In genomic region chr7:38349127-38349795, GRCh38 we compare ENCODE assay signal across 8 cellular contexts.
DNase-seq lines count a peak whose midpoint lies in the region; ATAC-seq and TF ChIP-seq lines count a peak whose summit lies in the region.
"Not testable (repeated sequence)": the region's sequence is repeated elsewhere in the genome, so short reads cannot be mapped to it uniquely, and the experiment has no call there.

No MANE protein-coding gene starts in this region.

- H3K4me1 ChIP-seq in CD4-positive, CD25-positive, alpha-beta regulatory T cell (ENCODE audit: control insufficient read depth, insufficient read depth, low read length, poor library complexity, severe bottlenecking): peaks cover 11% of the 10 kb centered on the region
- H3K4me1 ChIP-seq in Panc1 (ENCODE audit: control insufficient read depth, insufficient read depth, low read length): not testable (repeated sequence)

- H3K27ac Mint-ChIP-seq in CD4-positive, CD25-positive, alpha-beta regulatory T cell: peak overlapping the region; percentile 90 to 95 (median 94)
- peak overlapping the region; percentile 99 for H3K27ac Mint-ChIP-seq in activated T-cell treated with anti-CD3 and anti-CD28 coated beads, Interleukin-2, amount 50 U/mL, for 24 hours
- H3K27ac Mint-ChIP-seq in effector memory CD8-positive, alpha-beta T cell: peak overlapping the region; percentile 77 to 88

- H3K4me3 ChIP-seq in CD4-positive, CD25-positive, alpha-beta regulatory T cell (ENCODE audit: low read depth, low read length): peak overlapping the region; percentile 59
- H3K4me3 ChIP-seq in Panc1 (ENCODE audit: low read depth in 2 of 2, low read length in 2 of 2): not testable (repeated sequence)

- not testable (repeated sequence) for TF ChIP-seq CTCF in Panc1 (IDR thresholded peaks at IDR 0.05)

- DNase-seq in CD4-positive, CD25-positive, alpha-beta regulatory T cell: peak in 1 of 3 donors; percentile 25
- not testable (repeated sequence) for DNase-seq in Panc1 (ENCODE audit: low read depth, low spot score); activated T-cell treated with anti-CD3 and anti-CD28 coated beads, Interleukin-2, amount 50 U/mL, for 24 hours; effector memory CD8-positive, alpha-beta T cell
- peak; percentile 18 for DNase-seq in stimulated activated CD4-positive, alpha-beta T cell treated with anti-CD3 and anti-CD28 coated beads, Interleukin-1b, Interleukin-23, amount 100 ng/mL, for 48 hours

- peak overlapping the region; percentile 85 to 91 (median 86) for H3K4me3 Mint-ChIP-seq in CD4-positive, CD25-positive, alpha-beta regulatory T cell
- H3K4me3 Mint-ChIP-seq in activated T-cell treated with anti-CD3 and anti-CD28 coated beads, Interleukin-2, amount 50 U/mL, for 24 hours: peak overlapping the region; percentile 92
- peak overlapping the region; percentile 84 to 86 for H3K4me3 Mint-ChIP-seq in effector memory CD8-positive, alpha-beta T cell

- POLR2A ChIA-PET in Panc1 (lab: Charles Lee): not testable (repeated sequence)

- not testable (repeated sequence) for H3K9me3 Mint-ChIP-seq in CD4-positive, CD25-positive, alpha-beta regulatory T cell; activated T-cell treated with anti-CD3 and anti-CD28 coated beads, Interleukin-2, amount 50 U/mL, for 24 hours; effector memory CD8-positive, alpha-beta T cell

- H3K36me3 ChIP-seq in CD4-positive, CD25-positive, alpha-beta regulatory T cell (ENCODE audit: control insufficient read depth, insufficient read depth, low read length); Panc1 (ENCODE audit: control insufficient read depth, insufficient read depth, low read length): not testable (repeated sequence)

- H3K27me3 Mint-ChIP-seq in CD4-positive, CD25-positive, alpha-beta regulatory T cell; activated T-cell treated with anti-CD3 and anti-CD28 coated beads, Interleukin-2, amount 50 U/mL, for 24 hours; effector memory CD8-positive, alpha-beta T cell: not testable (repeated sequence)

- not testable (repeated sequence) for H3K27me3 ChIP-seq in CD4-positive, CD25-positive, alpha-beta regulatory T cell (ENCODE audit: control insufficient read depth, insufficient read depth, low read length); Panc1 (ENCODE audit: control insufficient read depth, insufficient read depth, low read length)

- not testable (repeated sequence) for BruUV-seq in Panc1 (replicated peaks; lab: Mats Ljungman, UMichigan)

- peak overlapping the region; percentile 86 for H3K27ac ChIP-seq in CD4-positive, CD25-positive, alpha-beta regulatory T cell (ENCODE audit: insufficient read depth, low read length, poor library complexity, severe bottlenecking)
- H3K27ac ChIP-seq in Panc1 (ENCODE audit: low read length): not testable (repeated sequence)

- H3K4me1 Mint-ChIP-seq in CD4-positive, CD25-positive, alpha-beta regulatory T cell: peaks cover 7 to 57% (median 30%) of the 10 kb centered on the region in 4 donors
- peaks cover 61% of the 10 kb centered on the region for H3K4me1 Mint-ChIP-seq in activated T-cell treated with anti-CD3 and anti-CD28 coated beads, Interleukin-2, amount 50 U/mL, for 24 hours (ENCODE audit: low read depth)
- peaks cover 23 to 27% of the 10 kb centered on the region in 2 donors for H3K4me1 Mint-ChIP-seq in effector memory CD8-positive, alpha-beta T cell (ENCODE audit: low read depth in 2 of 2)

- ATAC-seq in CD4-positive, CD25-positive, alpha-beta regulatory T cell (ENCODE audit: low read depth in 2 of 2): peak; percentile 40 to 41
- ATAC-seq in GM18868 (IDR thresholded peaks at IDR 0.05; ENCODE audit: unreplicated experiment) (peak; percentile 33), GM21723 (IDR thresholded peaks at IDR 0.05; ENCODE audit: unreplicated experiment) (peak; percentile 39), HG03280 (IDR thresholded peaks at IDR 0.05; ENCODE audit: unreplicated experiment) (peak; percentile 24), Panc1 (0 out of 2 replicates have a peak, but pooled peaks have one; percentile 14)
- peak; percentile 36 for ATAC-seq in effector memory CD8-positive, alpha-beta T cell (replicated peaks)

- H3K36me3 Mint-ChIP-seq in CD4-positive, CD25-positive, alpha-beta regulatory T cell: not testable (repeated sequence)
- peaks cover 27% of the 10 kb centered on the region for H3K36me3 Mint-ChIP-seq in activated T-cell treated with anti-CD3 and anti-CD28 coated beads, Interleukin-2, amount 50 U/mL, for 24 hours (ENCODE audit: low read depth)
- H3K36me3 Mint-ChIP-seq in effector memory CD8-positive, alpha-beta T cell (ENCODE audit: insufficient read depth): peaks cover 22% of the 10 kb centered on the region

- intact Hi-C loops in Panc1 (cut with micrococcal nuclease; ENCODE audit: unreplicated experiment): not testable (repeated sequence)

- in situ Hi-C loops in Panc1 (cut with HindIII; ENCODE audit: low pct_unique_long_range_greater_than_20kb, low sequenced_read_pairs): not testable (repeated sequence)

- not testable (repeated sequence) for H3K9me3 ChIP-seq in CD4-positive, CD25-positive, alpha-beta regulatory T cell (ENCODE audit: control insufficient read depth in 2 of 2, low read length in 2 of 2); Panc1 (ENCODE audit: control insufficient read depth, insufficient read depth, low read depth, low read length)

- CTCF ChIA-PET in Panc1 (lab: Charles Lee): interaction anchor here (0.6 to 1.3 kb wide), 2 partner anchors 13 to 448 kb away, joined by 3 to 5 read pairs; no protein-coding TSS in a partner anchor
